ENCODE assay signal across 16 cellular contexts in genomic region chr15:69341356-69341755, GRCh38. TPM values are rescaled to one million over a fixed set of nuclear protein-coding genes. Genes with fewer than 3 reads are reported as not detected.
DNase-seq lines count a peak whose midpoint lies in the region; ATAC-seq, FAIRE-seq and TF ChIP-seq lines count a peak whose summit lies in the region.
"Had no signal": no experiment of that assay in that cellular context is flagged by ENCODE, and none has a peak within 500 bp of the region (broad histone marks: within the 10 kb centered on the region; RNA-seq: fewer than 3 reads in every experiment).

No MANE protein-coding gene starts in this region.

- peaks cover 4% of the 10 kb centered on the region for H3K36me3 Mint-ChIP-seq in progenitor cell of endocrine pancreas (ENCODE audit: insufficient read depth)
- H3K36me3 Mint-ChIP-seq: CD4-positive, CD25-positive, alpha-beta regulatory T cell had no signal

- no peaks in the 10 kb centered on the region for H3K9me3 Mint-ChIP-seq in progenitor cell of endocrine pancreas (ENCODE audit: low read depth)
- H3K9me3 Mint-ChIP-seq: HFFc6 had no signal

- H3K36me3 ChIP-seq in bronchial epithelial cell (ENCODE audit: control insufficient read depth, insufficient read depth, low read length), result no peaks in the 10 kb centered on the region
- H3K36me3 ChIP-seq: BLaER1 treated with 17β-estradiol and CSF1 and Interleukin-3, amounts not matched to agents 10 nM and 100 nM; HAP-1 had no signal

- no peak overlapping the region for H3K4me3 ChIP-seq in bronchial epithelial cell (ENCODE audit: low read depth, low read length)
- H3K4me3 ChIP-seq: BLaER1 treated with 17β-estradiol and CSF1 and Interleukin-3, amounts not matched to agents 10 nM and 100 nM; GM12878; HAP-1 had no signal

- TF ChIP-seq CTCF in bronchial epithelial cell (IDR thresholded peaks at IDR 0.05; ENCODE audit: insufficient read depth, low read length, severe bottlenecking) (no peak), foreskin keratinocyte (conservative IDR thresholded peaks at IDR 0.05) (no peak), progenitor cell of endocrine pancreas (IDR thresholded peaks at IDR 0.05; ENCODE audit: unreplicated experiment) (no peak)

- peak; percentile 23 for DNase-seq in HCEC 1CT
- peak; percentile 22 for DNase-seq in NCI-H226
- DNase-seq in bronchial epithelial cell (ENCODE audit: low read depth), result peak; percentile 77
- DNase-seq in foreskin keratinocyte, result peak; percentile 53 to 81
- no peak for DNase-seq in progenitor cell of endocrine pancreas (ENCODE audit: low spot score, unreplicated experiment)
- no peak for DNase-seq in NCI-H1694 (lab: John Stamatoyannopoulos, UW)
- no peak for DNase-seq in DMS153 (lab: John Stamatoyannopoulos, UW)
- DNase-seq: ACHN; CD4-positive, CD25-positive, alpha-beta regulatory T cell; HFFc6 had no signal

- H3K27ac ChIP-seq in foreskin keratinocyte, result no peak overlapping the region
- H3K27ac ChIP-seq: BLaER1 treated with 17β-estradiol and CSF1 and Interleukin-3, amounts not matched to agents 10 nM and 100 nM had no signal

- H3K4me1 ChIP-seq in foreskin keratinocyte, result peaks cover 4% of the 10 kb centered on the region

- no peaks in the 10 kb centered on the region for H3K27me3 Mint-ChIP-seq in progenitor cell of endocrine pancreas

- H3K27ac Mint-ChIP-seq in progenitor cell of endocrine pancreas, result no peak overlapping the region
- H3K27ac Mint-ChIP-seq: CD4-positive, CD25-positive, alpha-beta regulatory T cell; HFFc6 had no signal

- ATAC-seq in foreskin keratinocyte (peak; percentile 63), GM18873 (IDR thresholded peaks at IDR 0.05; ENCODE audit: low FRiP score, unreplicated experiment) (no peak)
- ATAC-seq: GM12878 had no signal

- no peaks in the 10 kb centered on the region for H3K4me1 Mint-ChIP-seq in progenitor cell of endocrine pancreas (ENCODE audit: low read depth)
- H3K4me1 Mint-ChIP-seq: CD4-positive, CD25-positive, alpha-beta regulatory T cell had no signal

- H3K27me3 ChIP-seq in bronchial epithelial cell (ENCODE audit: control insufficient read depth, insufficient read depth, low read length), result no peaks in the 10 kb centered on the region
- H3K27me3 ChIP-seq in foreskin keratinocyte, result peaks cover 7% of the 10 kb centered on the region
- H3K27me3 ChIP-seq: BLaER1 treated with 17β-estradiol and CSF1 and Interleukin-3, amounts not matched to agents 10 nM and 100 nM had no signal

- FAIRE-seq in bronchial epithelial cell (lab: Jason Lieb, UNC), result no peak
- FAIRE-seq: GM12878, GM19239, H1 had no signal

- H3K4me3 Mint-ChIP-seq in progenitor cell of endocrine pancreas (ENCODE audit: low read depth), result no peak overlapping the region
- H3K4me3 Mint-ChIP-seq: CD4-positive, CD25-positive, alpha-beta regulatory T cell; HFFc6 had no signal

RNA-seq across cellular contexts. Expression of gene PAQR5, which starts 42.6 kb away (rescaled TPM):
- total RNA-seq in bronchial epithelial cell (0.53 and 3.6 TPM in 2 replicates), foreskin keratinocyte (0.04 and 0.07 TPM in 2 replicates), progenitor cell of endocrine pancreas (12.6 and 14.6 TPM in 2 replicates)
- polyA plus RNA-seq in foreskin keratinocyte, result not detected in 2 replicates
- total RNA-seq: CD4-positive, CD25-positive, alpha-beta regulatory T cell; GM12878 had no signal
- polyA plus RNA-seq: CD4-positive, CD25-positive, alpha-beta regulatory T cell had no signal

Comparison
In these comparisons a context has a peak if more than half of its experiments do, and no peak if none do; other contexts are left out.
1. DNase-seq: peak in HCEC 1CT (single experiment), NCI-H226 (single experiment), bronchial epithelial cell (single experiment) and foreskin keratinocyte (2 of 2); none in progenitor cell of endocrine pancreas (single experiment), NCI-H1694 (single experiment) and DMS153 (single experiment).